Comparison of ENCODE assay signal across 1 cellular context in the genomic region with DNA sequence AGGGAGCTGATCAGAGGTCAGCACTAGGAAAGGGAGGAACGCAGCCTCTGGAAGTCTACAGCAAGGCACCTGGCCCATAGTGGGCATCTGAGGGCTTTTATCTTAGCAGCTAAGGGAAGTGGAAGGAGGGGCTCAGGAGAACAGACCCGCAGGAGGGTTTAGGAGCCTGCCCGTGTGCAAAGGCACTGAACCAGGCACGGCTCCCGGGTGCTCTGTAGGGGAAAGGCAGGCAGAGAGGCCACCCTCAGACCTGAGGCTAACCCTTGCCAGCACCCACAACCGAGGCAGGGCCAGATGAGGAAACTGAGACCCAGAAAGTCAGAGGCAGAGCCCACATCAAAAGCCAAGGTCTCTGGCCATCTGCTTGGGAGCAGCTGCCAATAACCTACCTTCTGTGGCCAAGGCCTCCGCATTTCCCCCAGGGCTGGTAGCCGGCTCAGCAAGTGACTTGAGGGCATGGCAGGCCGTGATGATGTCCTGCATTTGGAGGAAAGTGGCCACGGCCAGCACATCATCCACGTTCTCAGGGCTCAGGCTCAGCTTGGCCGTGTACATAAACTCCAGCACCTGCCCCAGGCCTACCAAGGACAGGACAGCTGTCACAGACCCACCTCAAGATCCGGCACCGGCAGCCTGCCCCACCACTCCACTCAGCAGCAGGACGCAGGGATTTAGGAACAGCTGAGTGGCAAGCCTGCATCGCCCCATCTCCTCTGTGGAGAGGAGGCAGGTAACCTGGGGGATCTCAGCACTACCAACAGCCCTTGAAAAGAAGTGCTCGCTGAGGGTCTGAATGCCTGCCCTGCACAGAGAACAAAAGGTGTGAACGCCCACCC.
TF ChIP-seq lines count a peak whose summit lies in the region.

No MANE protein-coding gene starts in this region.

TF ChIP-seq in WTC11, 78 proteins besides CTCF, POLR2A, EP300 and RAD21 (continued from another document):
- TF ChIP-seq SMAD3 (CRISPR knock-in tag; IDR thresholded peaks at IDR 0.05; ENCODE audit: borderline replicate concordance) (no peak), MXD4 (CRISPR knock-in tag; IDR thresholded peaks at IDR 0.05; ENCODE audit: borderline replicate concordance) (no peak), SOX15 (CRISPR knock-in tag; IDR thresholded peaks at IDR 0.05) (no peak)
- TF ChIP-seq, protein P1, sequence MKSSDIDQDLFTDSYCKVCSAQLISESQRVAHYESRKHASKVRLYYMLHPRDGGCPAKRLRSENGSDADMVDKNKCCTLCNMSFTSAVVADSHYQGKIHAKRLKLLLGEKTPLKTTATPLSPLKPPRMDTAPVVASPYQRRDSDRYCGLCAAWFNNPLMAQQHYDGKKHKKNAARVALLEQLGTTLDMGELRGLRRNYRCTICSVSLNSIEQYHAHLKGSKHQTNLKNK (CRISPR knock-in tag; IDR thresholded peaks at IDR 0.05): no peak
- TF ChIP-seq, protein P2, sequence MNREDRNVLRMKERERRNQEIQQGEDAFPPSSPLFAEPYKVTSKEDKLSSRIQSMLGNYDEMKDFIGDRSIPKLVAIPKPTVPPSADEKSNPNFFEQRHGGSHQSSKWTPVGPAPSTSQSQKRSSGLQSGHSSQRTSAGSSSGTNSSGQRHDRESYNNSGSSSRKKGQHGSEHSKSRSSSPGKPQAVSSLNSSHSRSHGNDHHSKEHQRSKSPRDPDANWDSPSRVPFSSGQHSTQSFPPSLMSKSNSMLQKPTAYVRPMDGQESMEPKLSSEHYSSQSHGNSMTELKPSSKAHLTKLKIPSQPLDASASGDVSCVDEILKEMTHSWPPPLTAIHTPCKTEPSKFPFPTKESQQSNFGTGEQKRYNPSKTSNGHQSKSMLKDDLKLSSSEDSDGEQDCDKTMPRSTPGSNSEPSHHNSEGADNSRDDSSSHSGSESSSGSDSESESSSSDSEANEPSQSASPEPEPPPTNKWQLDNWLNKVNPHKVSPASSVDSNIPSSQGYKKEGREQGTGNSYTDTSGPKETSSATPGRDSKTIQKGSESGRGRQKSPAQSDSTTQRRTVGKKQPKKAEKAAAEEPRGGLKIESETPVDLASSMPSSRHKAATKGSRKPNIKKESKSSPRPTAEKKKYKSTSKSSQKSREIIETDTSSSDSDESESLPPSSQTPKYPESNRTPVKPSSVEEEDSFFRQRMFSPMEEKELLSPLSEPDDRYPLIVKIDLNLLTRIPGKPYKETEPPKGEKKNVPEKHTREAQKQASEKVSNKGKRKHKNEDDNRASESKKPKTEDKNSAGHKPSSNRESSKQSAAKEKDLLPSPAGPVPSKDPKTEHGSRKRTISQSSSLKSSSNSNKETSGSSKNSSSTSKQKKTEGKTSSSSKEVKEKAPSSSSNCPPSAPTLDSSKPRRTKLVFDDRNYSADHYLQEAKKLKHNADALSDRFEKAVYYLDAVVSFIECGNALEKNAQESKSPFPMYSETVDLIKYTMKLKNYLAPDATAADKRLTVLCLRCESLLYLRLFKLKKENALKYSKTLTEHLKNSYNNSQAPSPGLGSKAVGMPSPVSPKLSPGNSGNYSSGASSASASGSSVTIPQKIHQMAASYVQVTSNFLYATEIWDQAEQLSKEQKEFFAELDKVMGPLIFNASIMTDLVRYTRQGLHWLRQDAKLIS (CRISPR knock-in tag; IDR thresholded peaks at IDR 0.05; ENCODE audit: borderline replicate concordance): no peak
